ENCODE assay signal across 17 cellular contexts in the genomic region with DNA sequence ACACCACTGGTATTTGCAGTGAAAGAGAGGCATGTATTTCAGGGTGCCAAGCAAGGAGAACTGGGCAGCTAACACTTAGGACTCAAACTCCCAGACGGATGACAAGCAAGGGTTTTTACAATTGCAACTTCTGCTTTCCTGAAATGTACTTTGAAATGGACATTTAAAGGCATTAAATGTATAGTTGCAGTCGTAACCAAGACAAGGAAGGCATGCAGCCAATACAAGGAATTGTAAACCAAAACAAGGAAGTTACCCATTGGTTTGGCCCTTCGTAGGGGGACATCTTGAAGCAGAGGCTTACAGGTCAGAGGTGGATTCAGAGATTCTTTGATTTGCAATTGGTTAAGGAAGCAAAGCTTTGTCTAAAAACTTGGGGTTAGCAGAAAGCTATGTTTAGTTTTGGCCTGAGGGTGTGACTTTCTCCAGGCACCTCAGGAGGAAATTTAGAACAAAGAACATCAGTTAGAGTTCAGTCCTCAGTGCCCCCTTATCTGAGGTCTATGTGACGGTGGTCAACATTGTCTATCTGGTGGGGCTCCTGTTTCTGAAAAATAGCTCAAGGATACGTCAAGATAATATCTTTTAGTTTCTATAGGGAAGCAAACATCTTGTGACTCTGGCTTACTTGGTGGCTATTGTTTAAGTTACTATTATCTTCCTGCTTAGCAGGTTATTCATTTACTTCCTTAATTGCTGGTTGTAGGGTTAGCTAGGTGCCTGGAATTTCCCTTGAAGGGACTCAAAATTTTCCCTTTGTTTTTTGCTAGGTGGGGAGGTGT.
DNase-seq lines count a peak whose midpoint lies in the region; ATAC-seq lines count a peak whose summit lies in the region.
"Had no signal": no experiment of that assay in that cellular context is flagged by ENCODE, and none has a peak within 500 bp of the region (broad histone marks: within the 10 kb centered on the region; RNA-seq: fewer than 3 reads in every experiment).

No MANE protein-coding gene starts in this region.

- H3K27me3 Mint-ChIP-seq in stimulated activated naive B cell treated with anti-CD40 and anti-IgM and Interleukin-4, amounts not matched to agents 10 μg/mL and 1 μg/mL and 100 μg/mL, for 72 hours, result no peaks in the 10 kb centered on the region

- no peak overlapping the region for H3K4me3 Mint-ChIP-seq in stimulated activated naive B cell treated with anti-CD40 and anti-IgM and Interleukin-4, amounts not matched to agents 10 μg/mL and 1 μg/mL and 100 μg/mL, for 72 hours
- H3K4me3 Mint-ChIP-seq: stimulated activated effector memory CD8-positive, alpha-beta T cell treated with anti-CD3 and anti-CD28 coated beads, Interleukin-12 subunit alpha, Interleukin-12 subunit beta, amount 100 ng/mL, for 72 hours had no signal

- peaks cover 44 to 77% of the 10 kb centered on the region in 2 donors for H3K4me1 Mint-ChIP-seq in stimulated activated naive B cell treated with anti-CD40 and anti-IgM and Interleukin-4, amounts not matched to agents 10 μg/mL and 1 μg/mL and 100 μg/mL, for 72 hours

- peak overlapping the region; percentile 78 for H3K27ac Mint-ChIP-seq in stimulated activated naive B cell treated with anti-CD40 and anti-IgM and Interleukin-4, amounts not matched to agents 10 μg/mL and 1 μg/mL and 100 μg/mL, for 72 hours
- H3K27ac Mint-ChIP-seq: stimulated activated effector memory CD8-positive, alpha-beta T cell treated with anti-CD3 and anti-CD28 coated beads, Interleukin-12 subunit alpha, Interleukin-12 subunit beta, amount 100 ng/mL, for 72 hours had no signal

- H3K9me3 Mint-ChIP-seq in stimulated activated naive B cell treated with anti-CD40 and anti-IgM and Interleukin-4, amounts not matched to agents 10 μg/mL and 1 μg/mL and 100 μg/mL, for 72 hours, result peaks cover 0 to 3% of the 10 kb centered on the region in 2 donors
- H3K9me3 Mint-ChIP-seq: stimulated activated effector memory CD8-positive, alpha-beta T cell treated with anti-CD3 and anti-CD28 coated beads, Interleukin-12 subunit alpha, Interleukin-12 subunit beta, amount 100 ng/mL, for 72 hours had no signal

- ATAC-seq in stimulated activated naive B cell treated with anti-CD40 and anti-IgM and Interleukin-4, amounts not matched to agents 10 μg/mL and 1 μg/mL and 100 μg/mL, for 72 hours (replicated peaks), result peak in 1 of 2 donors; percentile 36
- no peak for ATAC-seq in GM19452 (IDR thresholded peaks at IDR 0.05; ENCODE audit: unreplicated experiment)
- ATAC-seq: A549; stimulated activated effector memory CD8-positive, alpha-beta T cell treated with anti-CD3 and anti-CD28 coated beads, Interleukin-12 subunit alpha, Interleukin-12 subunit beta, amount 100 ng/mL, for 72 hours had no signal

- peaks cover 18 to 43% of the 10 kb centered on the region in 2 donors for H3K36me3 Mint-ChIP-seq in stimulated activated naive B cell treated with anti-CD40 and anti-IgM and Interleukin-4, amounts not matched to agents 10 μg/mL and 1 μg/mL and 100 μg/mL, for 72 hours
- H3K36me3 Mint-ChIP-seq: stimulated activated effector memory CD8-positive, alpha-beta T cell treated with anti-CD3 and anti-CD28 coated beads, Interleukin-12 subunit alpha, Interleukin-12 subunit beta, amount 100 ng/mL, for 72 hours had no signal

- DNase-seq in SKM-1 treated with dmso at 0.1 percent for 144 hours (lab: John Stamatoyannopoulos, UW; ENCODE audit: unreplicated experiment) (peak; percentile 7), SKM-1 (lab: John Stamatoyannopoulos, UW; ENCODE audit: unreplicated experiment) (no peak), NOMO-1 (lab: John Stamatoyannopoulos, UW; ENCODE audit: unreplicated experiment in 2 of 2) (peak; percentile 40 to 84), globus pallidus (ENCODE audit: low spot score) (peak; percentile 13), midbrain (lab: John Stamatoyannopoulos, UW) (no peak)
- no peak for DNase-seq in stimulated activated naive B cell treated with anti-CD40 and anti-IgM and Interleukin-4, amounts not matched to agents 10 μg/mL and 1 μg/mL and 100 μg/mL, for 72 hours
- no peak for DNase-seq in activated CD8-positive, alpha-beta memory T cell treated with anti-CD3 and anti-CD28 coated beads, Interleukin-2, amount 50 U/mL, for 48 hours
- DNase-seq: activated effector memory CD4-positive, alpha-beta T cell treated with anti-CD3 and anti-CD28 coated beads, Interleukin-2, amount 50 U/mL, for 16 hours; aorta; glutamatergic neuron; islet precursor cell; NCI-H1694; NCI-H446 treated with DMSO at 0.1 percent for 48 hours; SW 1271 had no signal

Comparison
In these comparisons a context has a peak if more than half of its experiments do, and no peak if none do; other contexts are left out.
1. DNase-seq: peak in SKM-1 treated with dmso at 0.1 percent for 144 hours (single experiment), NOMO-1 (2 of 2) and globus pallidus (single experiment); none in SKM-1 (single experiment), stimulated activated naive B cell treated with anti-CD40 and anti-IgM and Interleukin-4, amounts not matched to agents 10 μg/mL and 1 μg/mL and 100 μg/mL, for 72 hours (single experiment), activated CD8-positive, alpha-beta memory T cell treated with anti-CD3 and anti-CD28 coated beads, Interleukin-2, amount 50 U/mL, for 48 hours (single experiment) and midbrain (single experiment).